In the genomic region with DNA sequence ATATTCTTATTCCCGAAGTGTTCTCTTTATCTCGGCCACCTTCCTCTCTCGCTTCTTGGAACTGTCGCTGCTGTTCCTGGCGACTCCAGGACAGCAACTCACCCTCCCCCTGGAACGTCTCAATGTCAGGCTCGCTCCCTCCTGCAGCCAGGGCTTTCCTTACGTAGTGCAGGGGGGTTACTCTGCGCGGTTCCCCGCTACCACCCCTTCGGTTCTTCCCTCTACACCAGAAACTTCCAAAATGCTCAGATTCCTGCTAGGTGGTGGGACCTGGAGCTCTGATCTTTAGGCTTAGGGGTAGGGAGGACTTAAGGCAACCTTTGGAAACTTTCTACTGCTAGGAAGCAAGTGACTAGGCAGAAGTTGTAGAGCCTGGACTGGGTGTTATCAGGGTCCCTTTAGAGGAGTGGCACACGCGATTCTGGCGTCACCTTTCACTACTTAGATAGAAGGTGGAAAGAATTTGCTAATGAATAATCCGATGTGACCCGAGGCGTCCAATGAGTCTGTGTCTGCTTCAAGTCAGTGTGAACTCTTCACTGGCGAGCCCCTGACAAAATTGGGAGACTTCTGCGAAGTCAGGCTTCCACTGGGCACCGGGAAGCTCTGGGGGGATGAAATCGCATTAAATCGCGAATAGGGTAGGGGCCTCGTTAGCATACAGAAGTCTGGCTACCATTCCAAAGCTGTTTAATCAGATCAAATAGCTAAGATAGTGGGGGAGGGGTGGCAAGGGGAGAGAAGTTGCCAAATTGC, we compare ENCODE assay signal across 8 cellular contexts. TPM values are rescaled to one million over a fixed set of nuclear protein-coding genes. Genes with fewer than 3 reads are reported as not detected.
A peak's percentile ranks its signal among the peaks of the same experiment; 100 is the strongest.
DNase-seq lines count a peak whose midpoint lies in the region; ATAC-seq and TF ChIP-seq lines count a peak whose summit lies in the region.

No MANE protein-coding gene starts in this region.

- H3K4me3 ChIP-seq in fibroblast of the aortic adventitia (ENCODE audit: low read depth, low read length) (peak overlapping the region; percentile 80), neutrophil (ENCODE audit: low read depth in 1 of 2, low read length in 1 of 2) (peak overlapping the region; percentile 62)

- H3K4me1 ChIP-seq in neutrophil (ENCODE audit: control insufficient read depth in 1 of 2, insufficient read depth in 1 of 2, low read depth in 1 of 2, low read length in 1 of 2), result peaks cover 25 to 32% of the 10 kb centered on the region in 2 experiments

- H3K36me3 Mint-ChIP-seq in activated naive CD4-positive, alpha-beta T cell treated with anti-CD3 and anti-CD28 coated beads, Interleukin-2, amount 10 ng/mL, durations not matched to agents 7 days and 5 days, result peaks cover 4% of the 10 kb centered on the region

- H3K27me3 ChIP-seq in neutrophil, result peaks cover 93% of the 10 kb centered on the region

- H3K4me1 Mint-ChIP-seq in activated naive CD4-positive, alpha-beta T cell treated with anti-CD3 and anti-CD28 coated beads, Interleukin-2, amount 10 ng/mL, durations not matched to agents 7 days and 5 days, result peaks cover 26% of the 10 kb centered on the region

- H3K27ac Mint-ChIP-seq in activated naive CD4-positive, alpha-beta T cell treated with anti-CD3 and anti-CD28 coated beads, Interleukin-2, amount 10 ng/mL, durations not matched to agents 7 days and 5 days, result no peak overlapping the region

- no peak overlapping the region for H3K27ac ChIP-seq in neutrophil

- peaks cover 82% of the 10 kb centered on the region for H3K27me3 Mint-ChIP-seq in activated naive CD4-positive, alpha-beta T cell treated with anti-CD3 and anti-CD28 coated beads, Interleukin-2, amount 10 ng/mL, durations not matched to agents 7 days and 5 days

- DNase-seq in activated naive CD4-positive, alpha-beta T cell treated with anti-CD3 and anti-CD28 coated beads, Interleukin-2, amount 10 ng/mL, durations not matched to agents 7 days and 5 days, result peak; percentile 31
- DNase-seq in activated naive CD4-positive, alpha-beta T cell treated with Interleukin-2 at 50 U/mL for 16 hours, result no peak
- peak; percentile 5 for DNase-seq in activated CD4-positive, alpha-beta T cell treated with anti-CD3 and anti-CD28 coated beads for 48 hours
- DNase-seq in fibroblast of the aortic adventitia (ENCODE audit: low read depth), result no peak

- no peaks in the 10 kb centered on the region for H3K36me3 ChIP-seq in neutrophil

- H3K9me3 Mint-ChIP-seq in activated naive CD4-positive, alpha-beta T cell treated with anti-CD3 and anti-CD28 coated beads, Interleukin-2, amount 10 ng/mL, durations not matched to agents 7 days and 5 days, result no peaks in the 10 kb centered on the region

- H3K9me3 ChIP-seq in neutrophil, result no peaks in the 10 kb centered on the region

- H3K4me3 Mint-ChIP-seq in activated naive CD4-positive, alpha-beta T cell treated with anti-CD3 and anti-CD28 coated beads, Interleukin-2, amount 10 ng/mL, durations not matched to agents 7 days and 5 days, result peak overlapping the region; percentile 87

- TF ChIP-seq CTCF in fibroblast of the aortic adventitia (IDR thresholded peaks at IDR 0.05; ENCODE audit: insufficient read depth, low read length) (no peak), neutrophil (IDR thresholded peaks at IDR 0.05) (no peak)

- ATAC-seq in HG03196 (IDR thresholded peaks at IDR 0.05; ENCODE audit: unreplicated experiment) (no peak), HG03460 (IDR thresholded peaks at IDR 0.05; ENCODE audit: unreplicated experiment) (no peak), HG02763 (IDR thresholded peaks at IDR 0.05; ENCODE audit: unreplicated experiment) (no peak)

- CTCF ChIA-PET in activated naive CD4-positive, alpha-beta T cell treated with anti-CD3 and anti-CD28 coated beads, Interleukin-2, amount 10 ng/mL, durations not matched to agents 7 days and 5 days (lab: Charles Lee), result interaction anchor here (1.6 to 2.7 kb wide), 2 partner anchors 9 to 380 kb away, joined by 11 to 17 read pairs; no protein-coding TSS in a partner anchor

RNA-seq across cellular contexts. Expression of gene DPF3, which starts 0.9 kb away (rescaled TPM):
- total RNA-seq in fibroblast of the aortic adventitia (ENCODE audit: low replicate concordance), result 1.3 and 16.3 TPM in 2 replicates

RNA-seq across cellular contexts. Expression of gene DCAF4, which starts 31.5 kb away (rescaled TPM):
- total RNA-seq in fibroblast of the aortic adventitia (ENCODE audit: low replicate concordance), result 20.6 and 21.1 TPM in 2 replicates

Comparison
In these comparisons a context has a peak if more than half of its experiments do, and no peak if none do; other contexts are left out.
1. DNase-seq: peak in activated naive CD4-positive, alpha-beta T cell treated with anti-CD3 and anti-CD28 coated beads, Interleukin-2, amount 10 ng/mL, durations not matched to agents 7 days and 5 days (single experiment) and activated CD4-positive, alpha-beta T cell treated with anti-CD3 and anti-CD28 coated beads for 48 hours (single experiment); none in activated naive CD4-positive, alpha-beta T cell treated with Interleukin-2 at 50 U/mL for 16 hours (single experiment) and fibroblast of the aortic adventitia (single experiment).